Comparison of ENCODE assay signal across 27 cellular contexts in the genomic region with DNA sequence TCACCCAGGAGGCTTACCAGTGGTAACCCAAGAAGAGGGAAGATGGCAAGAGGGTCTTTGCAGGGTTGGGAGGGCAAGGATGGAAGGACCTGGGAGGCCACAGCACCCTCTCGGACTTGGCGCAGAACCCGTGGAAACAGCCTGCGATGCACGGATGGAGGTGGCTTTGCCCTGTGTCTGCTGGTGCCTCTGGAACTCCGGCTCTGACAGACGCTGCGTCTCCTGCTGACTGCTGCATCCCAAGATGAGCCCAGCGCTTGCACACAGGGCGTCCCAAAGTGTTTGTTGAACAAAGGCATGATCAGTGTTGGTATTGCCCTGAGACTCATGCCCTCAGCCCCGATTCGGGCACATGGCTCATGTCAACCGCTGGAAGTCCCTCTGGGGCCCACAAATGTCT. TPM values are rescaled to one million over a fixed set of nuclear protein-coding genes. Genes with fewer than 3 reads are reported as not detected.
A peak's percentile ranks its signal among the peaks of the same experiment; 100 is the strongest.
DNase-seq lines count a peak whose midpoint lies in the region; ATAC-seq, FAIRE-seq and TF ChIP-seq lines count a peak whose summit lies in the region.
"Had no signal": no experiment of that assay in that cellular context is flagged by ENCODE, and none has a peak within 500 bp of the region (broad histone marks: within the 10 kb centered on the region; RNA-seq: fewer than 3 reads in every experiment).

No MANE protein-coding gene starts in this region.

- dilution Hi-C loops in IMR-90 (cut with HindIII; ENCODE audit: low sequenced_read_pairs, unreplicated experiment), result no loop called here

- POLR2A ChIA-PET in HepG2 (lab: Yijun Ruan, JAX), result no interaction called here
- POLR2A ChIA-PET in IMR-90 (lab: Charles Lee; ENCODE audit: unreplicated experiment), result no interaction called here

- no peaks in the 10 kb centered on the region for H3K27me3 Mint-ChIP-seq in memory B cell

- H3K27me3 ChIP-seq in right lobe of liver (no peaks in the 10 kb centered on the region), HepG2 (ENCODE audit: control insufficient read depth in 1 of 2, insufficient read depth in 2 of 2, low read length in 2 of 2) (no peaks in the 10 kb centered on the region), IMR-90 (ENCODE audit: control insufficient read depth, insufficient read depth, low read length) (no peaks in the 10 kb centered on the region)
- H3K27me3 ChIP-seq: breast epithelium, upper lobe of right lung had no signal

- H3K27ac ChIP-seq in right lobe of liver (no peak overlapping the region), HepG2 (ENCODE audit: extremely low read length, insufficient read depth, low read length) (no peak overlapping the region), IMR-90 (ENCODE audit: insufficient read depth, low read length) (no peak overlapping the region)
- H3K27ac ChIP-seq: breast epithelium, GM23248, upper lobe of right lung had no signal

- peak overlapping the region; percentile 79 for H2AK5ac ChIP-seq in IMR-90 (ENCODE audit: low read depth, low read length)

- no TSS peak for BruUV-seq in HepG2 (replicated peaks; lab: Mats Ljungman, UMichigan)
- no TSS peak for BruUV-seq in IMR-90 (replicated peaks; lab: Mats Ljungman, UMichigan)

- TF ChIP-seq POLR2A in right lobe of liver (IDR thresholded peaks at IDR 0.05) (no peak), HepG2 (IDR thresholded peaks at IDR 0.05; ENCODE audit: insufficient read depth in 1 of 2, low read depth in 2 of 2, low read length in 2 of 2) (no peak), IMR-90 (IDR thresholded peaks at IDR 0.05; ENCODE audit: low read depth, low read length) (no peak)

- CTCF ChIA-PET in HepG2 (lab: Yijun Ruan, JAX; ENCODE audit: low intra/inter-chr PET ratio, low total read pairs) (no interaction called here), IMR-90 (lab: Yijun Ruan, JAX) (no interaction called here)

- no peaks in the 10 kb centered on the region for H3K9me3 Mint-ChIP-seq in memory B cell

- no peak overlapping the region for H4K8ac ChIP-seq in IMR-90 (ENCODE audit: low read depth in 2 of 2, low read length in 2 of 2)

- in situ Hi-C loops in HepG2 (cut with HindIII; ENCODE audit: extremely low pct_ligation_motif_present, low pct_unique_long_range_greater_than_20kb) (loop anchor here (5.0 to 10.0 kb wide), 2 partner anchors 158 to 276 kb away; partner anchors contain the start of gene RXRA), IMR-90 (cut with MboI; ENCODE audit: low sequenced_read_pairs) (loop anchor here (5.0 to 10.0 kb wide), 3 partner anchors 156 to 498 kb away; no protein-coding TSS in a partner anchor)

- peaks cover 0 to 8% of the 10 kb centered on the region in 2 experiments; a peak in 2 of 4 replicates for H3K79me1 ChIP-seq in IMR-90 (ENCODE audit: low read depth in 1 of 2, low read length in 2 of 2)

- no peak overlapping the region for H2AK9ac ChIP-seq in IMR-90 (replicated peaks; ENCODE audit: low read depth, low read length, poor library complexity)

- no peak for FAIRE-seq in HepG2 (lab: Jason Lieb, UNC)
- FAIRE-seq: GM12891, keratinocyte had no signal

- peaks cover 9% of the 10 kb centered on the region for H3K4me1 Mint-ChIP-seq in memory B cell

- peak overlapping the region; percentile 24 for H2BK120ac ChIP-seq in IMR-90 (ENCODE audit: low read depth, low read length)

- H3K36me3 ChIP-seq in right lobe of liver (no peaks in the 10 kb centered on the region), HepG2 (replicated peaks in 1 of 2; ENCODE audit: control insufficient read depth in 1 of 2, insufficient read depth in 2 of 2, low read length in 2 of 2) (no peaks in the 10 kb centered on the region), IMR-90 (ENCODE audit: control insufficient read depth, insufficient read depth, low read length) (no peaks in the 10 kb centered on the region)
- H3K36me3 ChIP-seq: breast epithelium, upper lobe of right lung had no signal

- H3K9ac ChIP-seq in HepG2 (ENCODE audit: insufficient read depth, low read depth, low read length) (no peak overlapping the region), IMR-90 (ENCODE audit: low read depth, low read length) (no peak overlapping the region)
- H3K9ac ChIP-seq: GM23248 had no signal

- H3K4me2 ChIP-seq in HepG2 (ENCODE audit: low read depth, low read length), result no peak overlapping the region
- H3K4me2 ChIP-seq in IMR-90 (ENCODE audit: low read depth, low read length), result no peak overlapping the region

- H2BK15ac ChIP-seq in IMR-90 (ENCODE audit: low read depth, low read length), result no peak overlapping the region

- no peak overlapping the region for H4K91ac ChIP-seq in IMR-90 (ENCODE audit: insufficient read depth, low read depth, low read length)

- H4K20me1 ChIP-seq in HepG2 (ENCODE audit: insufficient read depth, low read length) (no peaks in the 10 kb centered on the region), IMR-90 (ENCODE audit: insufficient read depth, low read length) (no peaks in the 10 kb centered on the region)

- peaks cover 16% of the 10 kb centered on the region; the same call in 1 of the 2 replicates for H3K9me1 ChIP-seq in IMR-90 (ENCODE audit: insufficient read depth, low read length)

- H3K27ac Mint-ChIP-seq in memory B cell, result no peak overlapping the region

- intact Hi-C loops in right lobe of liver (cut with DNase I) (loop anchor here in 1 of 2 donors (5.0 kb wide), 1 partner anchor 276 kb away; no protein-coding TSS in a partner anchor), HepG2 (cut with micrococcal nuclease; ENCODE audit: unreplicated experiment) (loop anchor here (5.0 kb wide), 1 partner anchor 1074 kb away; no protein-coding TSS in a partner anchor), IMR-90 (cut with micrococcal nuclease) (loop anchor here (5.0 to 10.0 kb wide), 2 partner anchors 478 to 561 kb away; partner anchors contain the start of gene COL5A1)

- no peaks in the 10 kb centered on the region for H3K9me3 ChIP-seq in right lobe of liver
- no peaks in the 10 kb centered on the region for H3K9me3 ChIP-seq in HepG2 (ENCODE audit: low read length)
- H3K9me3 ChIP-seq in IMR-90 (ENCODE audit: control insufficient read depth, insufficient read depth, low read length), result no peaks in the 10 kb centered on the region

- no peaks in the 10 kb centered on the region for H3K79me2 ChIP-seq in HepG2 (ENCODE audit: insufficient read depth, low read length)

- no peak overlapping the region for H3K4me3 ChIP-seq in right lobe of liver
- no peak overlapping the region for H3K4me3 ChIP-seq in HepG2 (replicated peaks in 1 of 3; ENCODE audit: insufficient read depth in 1 of 3, low read depth in 2 of 3, low read length in 3 of 3)
- no peak overlapping the region for H3K4me3 ChIP-seq in IMR-90 (ENCODE audit: insufficient read depth, low read depth, low read length)
- H3K4me3 ChIP-seq: breast epithelium, GM23248, upper lobe of right lung had no signal

- H2BK5ac ChIP-seq in IMR-90 (ENCODE audit: low read depth, low read length, poor library complexity, severe bottlenecking), result no peak overlapping the region

- no peak overlapping the region for H3K18ac ChIP-seq in IMR-90 (ENCODE audit: low read depth, low read length)

- TF ChIP-seq RAD21 in HepG2 (CRISPR knock-in tag; IDR thresholded peaks at IDR 0.05) (no peak), IMR-90 (IDR thresholded peaks at IDR 0.05; ENCODE audit: low read length) (no peak)

- H3K4me3 Mint-ChIP-seq in memory B cell, result peak overlapping the region; percentile 24

- TF ChIP-seq CTCF in right lobe of liver (IDR thresholded peaks at IDR 0.05) (no peak), HepG2 (CRISPR knock-in tag; IDR thresholded peaks at IDR 0.05) (no peak), IMR-90 (conservative IDR thresholded peaks at IDR 0.05; ENCODE audit: low read depth, low read length) (no peak)

- no peak overlapping the region; the same call in 1 of the 2 replicates for H2BK20ac ChIP-seq in IMR-90 (ENCODE audit: low read depth, low read length)

- peaks cover 0 to 28% (median 9%) of the 10 kb centered on the region in 4 donors for H3K4me1 ChIP-seq in right lobe of liver
- no peaks in the 10 kb centered on the region; the same call in 1 of the 2 replicates for H3K4me1 ChIP-seq in HepG2 (ENCODE audit: insufficient read depth, low read length)
- peaks cover 5% of the 10 kb centered on the region for H3K4me1 ChIP-seq in IMR-90 (ENCODE audit: control insufficient read depth, insufficient read depth, low read length)

- H3K36me3 Mint-ChIP-seq in memory B cell, result no peaks in the 10 kb centered on the region

- H3K4ac ChIP-seq in IMR-90 (ENCODE audit: low read depth, low read length), result peak overlapping the region; percentile 25; the same call in 1 of the 2 replicates

- H4K5ac ChIP-seq in IMR-90 (ENCODE audit: low read depth, low read length), result no peak overlapping the region

- WGBS in right lobe of liver (ENCODE audit: insufficient coverage, low coverage, low lambda C conversion rate, missing lambda C conversion rate), result no CpG with 5 or more reads among the region's 13 CpGs
- 100% methylated on average over 5 of the region's 13 CpGs for WGBS in HepG2 (ENCODE audit: low lambda C conversion rate)
- 95% methylated on average over 8 of the region's 13 CpGs; no CpG with 5 or more reads in 1 of the 2 experiments for WGBS in IMR-90 (ENCODE audit: extremely low coverage in 2 of 2, insufficient read length in 1 of 2), 2 experiments

- ATAC-seq in right lobe of liver, result no peak
- no peak for ATAC-seq in HepG2
- ATAC-seq in IMR-90 (ENCODE audit: low read depth), result no peak
- ATAC-seq in memory B cell (ENCODE audit: low read depth), result no peak
- ATAC-seq in GM21825 (IDR thresholded peaks at IDR 0.05; ENCODE audit: unreplicated experiment), result no peak
- ATAC-seq: right cardiac atrium, upper lobe of right lung had no signal

- DNase-seq in right lobe of liver (peak in 2 of 3 donors; percentile 43 to 53), HepG2 (ENCODE audit: low spot score) (no peak), IMR-90 (no peak), memory B cell (ENCODE audit: low spot score in 2 of 2) (no peak), NCI-H1417 (lab: John Stamatoyannopoulos, UW) (no peak), OCI-M1 (lab: John Stamatoyannopoulos, UW) (no peak)
- DNase-seq: activated CD4-positive, alpha-beta T cell treated with anti-CD3 and anti-CD28 coated beads, Interleukin-2, amount 50 U/mL, for 4 hours; activated effector memory CD4-positive, alpha-beta T cell treated with Interleukin-2 at 50 U/mL for 16 hours; activated T-cell treated with anti-CD3 and anti-CD28 coated beads for 4 hours; C1 segment of cervical spinal cord; effector CD4-positive, alpha-beta T cell; GM23248; NCI-H187; NCI-H526; NK-92 treated with Interleukin-12 subunit alpha and Interleukin-12 subunit beta, amount 100 ng/mL, for 24 hours; SHP77 treated with DMSO at 0.1 percent for 48 hours; stimulated activated CD4-positive, alpha-beta T cell treated with anti-CD3 and anti-CD28 coated beads, Interleukin-2, amount 100 ng/mL, for 48 hours; upper lobe of right lung had no signal

- H3K14ac ChIP-seq in IMR-90 (replicated peaks; ENCODE audit: low read depth, low read length), result no peak overlapping the region

- H3K56ac ChIP-seq in IMR-90 (ENCODE audit: extremely low read depth, insufficient read depth, low read length), result no peak overlapping the region

- no peak for TF ChIP-seq EP300 in HepG2 (IDR thresholded peaks at IDR 0.05; ENCODE audit: low read depth in 2 of 2, low read length in 2 of 2)
- TF ChIP-seq EP300 in HepG2 (CRISPR knock-in tag; IDR thresholded peaks at IDR 0.05; ENCODE audit: borderline replicate concordance), result no peak

- H2AFZ ChIP-seq in HepG2 (ENCODE audit: low read length) (no peak overlapping the region), IMR-90 (replicated peaks; ENCODE audit: low read length, poor library complexity) (no peak overlapping the region)
- H2AFZ ChIP-seq: GM23248 had no signal

- no peak overlapping the region for H3K23ac ChIP-seq in IMR-90 (ENCODE audit: low read depth, low read length)

RNA-seq across cellular contexts. Expression of gene RNU6ATAC, which starts 2.0 kb away (rescaled TPM):
- total RNA-seq in right lobe of liver (10 to 100 TPM in 4 of 6 experiments, not detected in 2; 17.4 to 91.1 (median 42.6) TPM), HepG2 (2016; rRNA removed; fragmentation: Illumina TruSeq; extraction: Trizol) (894 TPM in 1 of 2 replicates, not detected in the other), IMR-90 (2012; rRNA removed) (under 0.01 TPM in 1 of 2 replicates, not detected in the other)
- total RNA-seq in HepG2 (2016; cell fraction: cytosol; rRNA removed; fragmentation: Illumina TruSeq; extraction: Trizol; ENCODE audit: low read depth), result 12,614 and 12,724 TPM in 2 replicates
- total RNA-seq in HepG2 (2016; cell fraction: insoluble cytoplasmic fraction; rRNA removed; fragmentation: Illumina TruSeq; extraction: Trizol), result 82.4 and 810 TPM in 2 replicates
- 600 and 628 TPM in 2 replicates for total RNA-seq in HepG2 (2016; cell fraction: membrane; rRNA removed; fragmentation: Illumina TruSeq; extraction: Trizol)
- total RNA-seq in HepG2 (2016; cell fraction: nucleus; rRNA removed; fragmentation: Illumina TruSeq; extraction: Trizol), result 1,443 and 1,712 TPM in 2 replicates
- polyA plus RNA-seq in HepG2 (2011; rRNA removed) (not detected in 2 replicates), IMR-90 (2012; rRNA removed) (not detected in 2 replicates)
- not detected in 2 replicates for polyA plus RNA-seq in HepG2 (2011; cell fraction: cytosol; rRNA removed)
- polyA plus RNA-seq in HepG2 (2011; cell fraction: nucleus; rRNA removed), result not detected in 2 replicates
- polyA plus RNA-seq in HepG2 (2012), result not detected in 2 replicates
- 76.0 TPM in 1 of 2 replicates, not detected in the other for polyA plus RNA-seq in HepG2 (2016; cell fraction: cytosol; fragmentation: Illumina TruSeq; extraction: Trizol; ENCODE audit: low read depth)
- not detected in 2 replicates for polyA plus RNA-seq in HepG2 (2016; cell fraction: insoluble cytoplasmic fraction; fragmentation: Illumina TruSeq; extraction: Trizol; ENCODE audit: low read depth)
- not detected in 2 replicates for polyA plus RNA-seq in HepG2 (2016; cell fraction: membrane; fragmentation: Illumina TruSeq; extraction: Trizol; ENCODE audit: low read depth)
- polyA plus RNA-seq in HepG2 (2016; cell fraction: nucleus; fragmentation: Illumina TruSeq; extraction: Trizol; ENCODE audit: insufficient read depth, low read depth), result not detected in 2 replicates
- under 0.01 TPM in 2 replicates for polyA minus RNA-seq in HepG2 (2011; rRNA and poly(A)+ RNA removed; ENCODE audit: low replicate concordance)
- polyA minus RNA-seq in HepG2 (2011; cell fraction: cytosol; rRNA and poly(A)+ RNA removed), result 1,413 and 1,463 TPM in 2 replicates
- under 0.01 TPM in 1 of 2 replicates, not detected in the other for polyA minus RNA-seq in HepG2 (2011; cell fraction: nucleus; rRNA and poly(A)+ RNA removed)
- polyA plus RNA-seq in IMR-90 (2012; cell fraction: cytosol; rRNA removed), result not detected in 2 replicates
- polyA plus RNA-seq in IMR-90 (2012; cell fraction: nucleus; rRNA removed; ENCODE audit: low replicate concordance), result not detected in 2 replicates
- total RNA-seq: breast epithelium, GM23248, liver, mononuclear cell had no signal
- polyA plus RNA-seq: AG04450, GM23248, keratinocyte, liver, neural cell, right cardiac atrium had no signal

RNA-seq across cellular contexts. Expression of gene WDR5, which starts 30.5 kb away (rescaled TPM):
- 10 to 100 TPM; 16.6 to 24.0 (median 19.9) TPM for total RNA-seq in right lobe of liver
- 31.6 and 34.3 TPM in 2 replicates for total RNA-seq in HepG2 (2016; rRNA removed; fragmentation: Illumina TruSeq; extraction: Trizol)
- 25.8 and 28.6 TPM in 2 replicates for total RNA-seq in HepG2 (2016; cell fraction: cytosol; rRNA removed; fragmentation: Illumina TruSeq; extraction: Trizol; ENCODE audit: low read depth)
- total RNA-seq in HepG2 (2016; cell fraction: insoluble cytoplasmic fraction; rRNA removed; fragmentation: Illumina TruSeq; extraction: Trizol), result 24.3 and 33.8 TPM in 2 replicates
- 46.4 and 51.5 TPM in 2 replicates for total RNA-seq in HepG2 (2016; cell fraction: membrane; rRNA removed; fragmentation: Illumina TruSeq; extraction: Trizol)
- total RNA-seq in HepG2 (2016; cell fraction: nucleus; rRNA removed; fragmentation: Illumina TruSeq; extraction: Trizol), result 25.3 and 27.9 TPM in 2 replicates
- 34.3 and 39.8 TPM in 2 replicates for polyA plus RNA-seq in HepG2 (2011; rRNA removed)
- 37.7 and 41.2 TPM in 2 replicates for polyA plus RNA-seq in HepG2 (2011; cell fraction: cytosol; rRNA removed)
- 91.6 and 97.0 TPM in 2 replicates for polyA plus RNA-seq in HepG2 (2011; cell fraction: nucleus; rRNA removed)
- polyA plus RNA-seq in HepG2 (2012), result 39.5 and 43.5 TPM in 2 replicates
- 48.0 and 58.0 TPM in 2 replicates for polyA plus RNA-seq in HepG2 (2016; cell fraction: cytosol; fragmentation: Illumina TruSeq; extraction: Trizol; ENCODE audit: low read depth)
- 39.5 and 47.9 TPM in 2 replicates for polyA plus RNA-seq in HepG2 (2016; cell fraction: insoluble cytoplasmic fraction; fragmentation: Illumina TruSeq; extraction: Trizol; ENCODE audit: low read depth)
- 63.7 TPM in 2 replicates for polyA plus RNA-seq in HepG2 (2016; cell fraction: membrane; fragmentation: Illumina TruSeq; extraction: Trizol; ENCODE audit: low read depth)
- 58.1 and 61.1 TPM in 2 replicates for polyA plus RNA-seq in HepG2 (2016; cell fraction: nucleus; fragmentation: Illumina TruSeq; extraction: Trizol; ENCODE audit: insufficient read depth, low read depth)
- polyA minus RNA-seq in HepG2 (2011; rRNA and poly(A)+ RNA removed; ENCODE audit: low replicate concordance), result 23.7 and 57.9 TPM in 2 replicates
- polyA minus RNA-seq in HepG2 (2011; cell fraction: cytosol; rRNA and poly(A)+ RNA removed), result 18.7 and 21.8 TPM in 2 replicates
- polyA minus RNA-seq in HepG2 (2011; cell fraction: nucleus; rRNA and poly(A)+ RNA removed), result 35.8 and 44.5 TPM in 2 replicates
- 18.3 and 19.2 TPM in 2 replicates for total RNA-seq in IMR-90 (2012; rRNA removed)
- polyA plus RNA-seq in IMR-90 (2012; rRNA removed), result 25.7 and 26.6 TPM in 2 replicates
- polyA plus RNA-seq in IMR-90 (2012; cell fraction: cytosol; rRNA removed), result 18.5 and 20.0 TPM in 2 replicates
- polyA plus RNA-seq in IMR-90 (2012; cell fraction: nucleus; rRNA removed; ENCODE audit: low replicate concordance), result 55.4 and 56.4 TPM in 2 replicates

Comparison
In these comparisons a context has a peak if more than half of its experiments do, and no peak if none do; other contexts are left out.
1. DNase-seq: peak in right lobe of liver (2 of 3); none in HepG2 (single experiment), IMR-90 (single experiment), memory B cell (0 of 2), NCI-H1417 (0 of 3) and OCI-M1 (single experiment).